Comparison of ENCODE assay signal across 8 cellular contexts in genomic region chr12:57522019-57522886, GRCh38. TPM values are rescaled to one million over a fixed set of nuclear protein-coding genes. Genes with fewer than 3 reads are reported as not detected.
DNase-seq lines count a peak whose midpoint lies in the region; ATAC-seq lines count a peak whose summit lies in the region.

TSS of gene MBD6 (plus strand) at chr12:57522824. CDS start at chr12:57524304, 1,480 bp downstream.

- peaks cover 2 to 34% (median 4%) of the 10 kb centered on the region in 3 donors for H3K36me3 Mint-ChIP-seq in naive thymus-derived CD8-positive, alpha-beta T cell

- peaks cover 0 to 2% (median 0%) of the 10 kb centered on the region in 5 donors for H3K27me3 Mint-ChIP-seq in naive thymus-derived CD8-positive, alpha-beta T cell

- peak; percentile 62 for DNase-seq in DMS79 (lab: John Stamatoyannopoulos, UW)
- peak; percentile 33 for DNase-seq in KG1 (lab: John Stamatoyannopoulos, UW)
- peak; percentile 92 for DNase-seq in RKO (ENCODE audit: low spot score)
- DNase-seq in activated T-helper 1 cell treated with Interleukin-2 at 50 U/mL for 16 hours (ENCODE audit: low read depth), result peak; percentile 89
- peak; percentile 94 for DNase-seq in fibroblast of gingiva (ENCODE audit: low read depth)
- DNase-seq in naive thymus-derived CD8-positive, alpha-beta T cell, result peak; percentile 83 to 95 (median 90)
- peak; percentile 82 to 94 (median 89) for DNase-seq in stimulated activated naive CD4-positive, alpha-beta T cell (lab: John Stamatoyannopoulos, UW)

- peak within 1 kb of the TSS; percentile 95 to 99 (median 97) for H3K4me3 Mint-ChIP-seq in naive thymus-derived CD8-positive, alpha-beta T cell

- H3K27ac Mint-ChIP-seq in naive thymus-derived CD8-positive, alpha-beta T cell, result peak within 1 kb of the TSS; percentile 99 to 100 (median 100)

- POLR2A ChIA-PET in naive thymus-derived CD8-positive, alpha-beta T cell (lab: Charles Lee), result interaction anchor here (1.2 to 8.6 kb wide), 3 partner anchors 10 to 44 kb away, joined by 3 to 135 read pairs (median 10); partner anchors contain the start of gene ARHGAP9

- peaks cover 42 to 83% (median 65%) of the 10 kb centered on the region in 4 donors for H3K4me1 Mint-ChIP-seq in naive thymus-derived CD8-positive, alpha-beta T cell

- ATAC-seq in GM21737 (IDR thresholded peaks at IDR 0.05; ENCODE audit: unreplicated experiment), result peak; percentile 33
- ATAC-seq in naive thymus-derived CD8-positive, alpha-beta T cell, result peak; percentile 41 to 54

- no peaks in the 10 kb centered on the region for H3K9me3 Mint-ChIP-seq in naive thymus-derived CD8-positive, alpha-beta T cell

RNA-seq across cellular contexts. Expression of gene MBD6, which starts in this region (rescaled TPM):
- 100 to 1,000 TPM in 1 of 2 experiments, 10 to 100 TPM in 1; 98.5 to 104 TPM for total RNA-seq in naive thymus-derived CD8-positive, alpha-beta T cell
- polyA plus RNA-seq in naive thymus-derived CD8-positive, alpha-beta T cell, result 1 to 10 TPM in 2 of 3 donors, under 1 TPM in 1; 0.38 to 2.5 (median 2.1) TPM

Comparison
In these comparisons a context has a peak if more than half of its experiments do, and no peak if none do; other contexts are left out.
1. Peak in every context shown above with its lines: DNase-seq and ATAC-seq.
2. DNase-seq: peak in every context shown above with its lines; median percentile 94 in fibroblast of gingiva; 92 in RKO; 90 in naive thymus-derived CD8-positive, alpha-beta T cell; 89 in activated T-helper 1 cell treated with Interleukin-2 at 50 U/mL for 16 hours; 89 in stimulated activated naive CD4-positive, alpha-beta T cell; 62 in DMS79; 33 in KG1.